ENCODE assay signal across 27 cellular contexts in the genomic region with DNA sequence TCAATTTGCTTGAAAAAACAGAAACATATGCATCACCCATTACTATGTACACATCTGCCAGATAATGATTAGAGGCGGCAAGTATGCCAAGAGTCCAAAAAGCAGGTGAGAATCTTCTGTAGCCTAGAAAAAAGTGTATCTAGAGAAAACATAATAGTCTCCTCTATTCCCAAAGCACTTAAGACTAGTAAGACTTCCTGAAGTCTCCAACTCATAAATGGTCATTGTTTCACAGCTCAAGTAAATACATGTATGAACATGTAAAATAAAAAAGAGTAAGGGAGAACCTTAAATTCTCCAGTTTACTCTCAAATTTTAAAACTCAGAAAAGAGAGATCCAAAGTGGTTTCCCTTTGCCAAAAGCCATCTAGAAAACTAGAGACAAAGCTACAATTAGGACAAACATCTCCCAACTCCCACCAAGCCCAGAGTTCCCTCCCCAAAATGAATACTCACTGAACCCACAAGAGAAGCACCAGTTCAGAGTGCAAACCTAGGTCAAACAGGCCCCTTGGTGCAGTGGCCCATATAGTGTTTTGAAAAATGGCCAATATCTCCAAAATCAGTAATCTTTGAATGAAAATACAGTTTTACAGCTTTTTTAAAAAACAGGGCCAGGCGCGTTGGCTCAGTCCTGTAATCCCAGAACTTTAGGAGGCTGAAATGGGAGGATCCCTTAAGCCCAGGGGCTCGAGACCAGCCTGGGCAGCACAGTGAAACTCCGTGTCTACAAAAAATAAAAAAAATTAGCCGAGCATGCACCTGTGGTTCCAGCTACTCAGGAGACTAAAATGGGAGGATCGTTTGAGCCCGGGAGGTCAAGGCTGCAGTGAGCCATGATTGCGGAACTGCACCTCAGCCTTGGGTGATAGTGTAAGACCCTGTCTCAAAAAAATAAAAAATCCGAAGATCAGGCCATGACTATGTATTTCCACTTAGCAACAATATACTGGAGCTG. TPM values are rescaled to one million over a fixed set of nuclear protein-coding genes. Genes with fewer than 3 reads are reported as not detected.
DNase-seq lines count a peak whose midpoint lies in the region; ATAC-seq, FAIRE-seq and TF ChIP-seq lines count a peak whose summit lies in the region.
"Had no signal": no experiment of that assay in that cellular context is flagged by ENCODE, and none has a peak within 500 bp of the region (broad histone marks: within the 10 kb centered on the region; RNA-seq: fewer than 3 reads in every experiment).

No MANE protein-coding gene starts in this region.

- no peak for TF ChIP-seq RAD21 in SK-N-SH (IDR thresholded peaks at IDR 0.05; ENCODE audit: low read length)

- ATAC-seq in SK-N-SH treated with all-trans-retinoic acid at 6 μM for 48 hours, result no peak
- ATAC-seq: left lung; stimulated activated naive B cell treated with anti-CD40 and anti-IgM and Interleukin-4, amounts not matched to agents 10 μg/mL and 1 μg/mL and 100 μg/mL, for 72 hours had no signal

- dilution Hi-C loops in keratinocyte (cut with MboI; ENCODE audit: extremely low pct_ligation_motif_present, low sequenced_read_pairs), result no loop called here

- no peak overlapping the region for H2AFZ ChIP-seq in SK-N-SH (ENCODE audit: low read depth)
- no peak overlapping the region for H2AFZ ChIP-seq in astrocyte (ENCODE audit: low read depth, low read length)
- no peak overlapping the region for H2AFZ ChIP-seq in keratinocyte (ENCODE audit: control insufficient read depth, low read length)
- H2AFZ ChIP-seq in smooth muscle cell (ENCODE audit: low read depth), result no peak overlapping the region

- WGBS in SK-N-SH (ENCODE audit: low lambda C conversion rate), result 85% methylated on average over 10 of the region's 10 CpGs
- WGBS in smooth muscle cell (ENCODE audit: low lambda C conversion rate), result 87% methylated on average over 10 of the region's 10 CpGs
- 56 to 73% methylated on average over 10 of the region's 10 CpGs for WGBS in testis, 2 donors

- H3K4me3 ChIP-seq in SK-N-SH (ENCODE audit: low read depth in 2 of 2, low read length in 1 of 2), result no peak overlapping the region
- H3K4me3 ChIP-seq in astrocyte (ENCODE audit: insufficient read depth, low read depth, low read length), result no peak overlapping the region
- peak overlapping the region in 2 of 3 experiments; percentile 13 to 45 for H3K4me3 ChIP-seq in keratinocyte (ENCODE audit: control insufficient read depth in 2 of 3, extremely low read depth in 1 of 3, insufficient read depth in 2 of 3, low read depth in 1 of 3, low read length in 3 of 3)
- H3K4me3 ChIP-seq in smooth muscle cell, result no peak overlapping the region
- no peak overlapping the region for H3K4me3 ChIP-seq in testis
- H3K4me3 ChIP-seq: adrenal gland, left lung, suprapubic skin had no signal

- FAIRE-seq in astrocyte (lab: Jason Lieb, UNC) (no peak), keratinocyte (lab: Jason Lieb, UNC) (peak; percentile 71)
- FAIRE-seq: HTR-8/SVneo had no signal

- H3K27ac Mint-ChIP-seq in astrocyte (ENCODE audit: unreplicated experiment), result peak overlapping the region; percentile 37
- H3K27ac Mint-ChIP-seq: activated CD4-positive, alpha-beta memory T cell treated with anti-CD3 and anti-CD28 coated beads, Interleukin-2, amount 10 ng/mL, durations not matched to agents 7 days and 5 days; activated naive CD4-positive, alpha-beta T cell treated with anti-CD3 and anti-CD28 coated beads, Interleukin-2, amount 10 ng/mL, durations not matched to agents 7 days and 5 days; naive B cell; stimulated activated naive B cell treated with anti-CD40 and anti-IgM and Interleukin-4, amounts not matched to agents 10 μg/mL and 1 μg/mL and 100 μg/mL, for 72 hours had no signal

- no peak overlapping the region for H3K4me3 Mint-ChIP-seq in astrocyte (ENCODE audit: unreplicated experiment)
- H3K4me3 Mint-ChIP-seq: activated CD4-positive, alpha-beta memory T cell treated with anti-CD3 and anti-CD28 coated beads, Interleukin-2, amount 10 ng/mL, durations not matched to agents 7 days and 5 days; activated naive CD4-positive, alpha-beta T cell treated with anti-CD3 and anti-CD28 coated beads, Interleukin-2, amount 10 ng/mL, durations not matched to agents 7 days and 5 days; naive B cell; stimulated activated naive B cell treated with anti-CD40 and anti-IgM and Interleukin-4, amounts not matched to agents 10 μg/mL and 1 μg/mL and 100 μg/mL, for 72 hours had no signal

- TF ChIP-seq CTCF in SK-N-SH (IDR thresholded peaks at IDR 0.05) (no peak), astrocyte (IDR thresholded peaks at IDR 0.05; ENCODE audit: insufficient read depth, low read depth, low read length) (no peak), keratinocyte (optimal IDR thresholded peaks at IDR 0.05 in 1 of 3, IDR thresholded peaks at IDR 0.05 in 1 of 3, conservative IDR thresholded peaks at IDR 0.05 in 1 of 3; ENCODE audit: extremely low read depth in 1 of 3, insufficient read depth in 2 of 3, low read length in 3 of 3) (no peak), smooth muscle cell (IDR thresholded peaks at IDR 0.05; ENCODE audit: borderline replicate concordance, insufficient read depth, poor library complexity, severe bottlenecking) (no peak), testis (IDR thresholded peaks at IDR 0.05) (no peak)

- peaks cover 93% of the 10 kb centered on the region for H4K20me1 ChIP-seq in SK-N-SH (ENCODE audit: insufficient read depth)
- peaks cover 95% of the 10 kb centered on the region for H4K20me1 ChIP-seq in astrocyte (ENCODE audit: insufficient read depth, low read length)
- H4K20me1 ChIP-seq in keratinocyte (ENCODE audit: control insufficient read depth, extremely low read depth, insufficient read depth, low read length), result peaks cover 39% of the 10 kb centered on the region
- H4K20me1 ChIP-seq in smooth muscle cell (ENCODE audit: low read depth), result peaks cover 100% of the 10 kb centered on the region

- peaks cover 10% of the 10 kb centered on the region for H3K36me3 Mint-ChIP-seq in astrocyte (ENCODE audit: low read depth, unreplicated experiment)
- H3K36me3 Mint-ChIP-seq: activated naive CD4-positive, alpha-beta T cell treated with anti-CD3 and anti-CD28 coated beads, Interleukin-2, amount 10 ng/mL, durations not matched to agents 7 days and 5 days; naive B cell had no signal

- H3K27ac ChIP-seq in SK-N-SH (ENCODE audit: low read depth in 2 of 2, low read length in 1 of 2) (0 out of 4 replicates have a peak overlapping the region, but pooled peaks of 1 of the 2 experiments have one; percentile 9), astrocyte (ENCODE audit: low read depth, low read length) (no peak overlapping the region), keratinocyte (ENCODE audit: control insufficient read depth, insufficient read depth, low read length) (peak overlapping the region; percentile 34), smooth muscle cell (ENCODE audit: low read depth) (peak overlapping the region; percentile 30), testis (peak overlapping the region in 1 of 2 donors; percentile 1)
- H3K27ac ChIP-seq: adrenal gland, C4-2B, KMS-11, left lung, suprapubic skin had no signal

- H3K9me1 ChIP-seq in keratinocyte (ENCODE audit: control insufficient read depth, extremely low read depth, insufficient read depth, low read length), result peaks cover 5% of the 10 kb centered on the region

- no peaks in the 10 kb centered on the region for H3K27me3 Mint-ChIP-seq in astrocyte (ENCODE audit: low read depth, unreplicated experiment)
- H3K27me3 Mint-ChIP-seq: activated CD4-positive, alpha-beta memory T cell treated with anti-CD3 and anti-CD28 coated beads, Interleukin-2, amount 10 ng/mL, durations not matched to agents 7 days and 5 days; activated naive CD4-positive, alpha-beta T cell treated with anti-CD3 and anti-CD28 coated beads, Interleukin-2, amount 10 ng/mL, durations not matched to agents 7 days and 5 days; naive B cell; stimulated activated naive B cell treated with anti-CD40 and anti-IgM and Interleukin-4, amounts not matched to agents 10 μg/mL and 1 μg/mL and 100 μg/mL, for 72 hours had no signal

- H3K36me3 ChIP-seq in SK-N-SH (replicated peaks in 1 of 2; ENCODE audit: control insufficient read depth in 1 of 2, insufficient read depth in 2 of 2, low read length in 1 of 2) (peaks cover 0 to 10% of the 10 kb centered on the region in 2 experiments), astrocyte (ENCODE audit: insufficient read depth, low read length) (no peaks in the 10 kb centered on the region), keratinocyte (ENCODE audit: control insufficient read depth in 2 of 2, extremely low read depth in 1 of 2, insufficient read depth in 2 of 2, low read length in 2 of 2) (peaks cover 0 to 1% of the 10 kb centered on the region in 2 experiments), smooth muscle cell (ENCODE audit: low read depth) (no peaks in the 10 kb centered on the region), testis (ENCODE audit: low read depth, missing control alignments) (no peaks in the 10 kb centered on the region)
- H3K36me3 ChIP-seq: adrenal gland, left lung, suprapubic skin had no signal

- H3K4me2 ChIP-seq in SK-N-SH (0 out of 2 replicates have a peak overlapping the region, but pooled peaks have one; percentile 26), astrocyte (ENCODE audit: low read length) (no peak overlapping the region), keratinocyte (ENCODE audit: control insufficient read depth, extremely low read depth, insufficient read depth, low read depth, low read length) (peak overlapping the region; percentile 81), smooth muscle cell (no peak overlapping the region)
- H3K4me2 ChIP-seq: KMS-11 had no signal

- H3K9ac ChIP-seq in SK-N-SH, result no peak overlapping the region
- no peak overlapping the region for H3K9ac ChIP-seq in astrocyte (ENCODE audit: low read length)
- H3K9ac ChIP-seq in keratinocyte (ENCODE audit: control insufficient read depth, extremely low read depth, insufficient read depth, low read length), result no peak overlapping the region
- H3K9ac ChIP-seq in smooth muscle cell (ENCODE audit: low read depth), result no peak overlapping the region
- H3K9ac ChIP-seq: KMS-11 had no signal

- TF ChIP-seq POLR2A in testis (IDR thresholded peaks at IDR 0.05), result no peak

- H3K79me2 ChIP-seq in SK-N-SH (ENCODE audit: insufficient read depth) (peaks cover 100% of the 10 kb centered on the region), astrocyte (ENCODE audit: insufficient read depth, low read length) (peaks cover 99% of the 10 kb centered on the region), keratinocyte (ENCODE audit: control insufficient read depth, insufficient read depth, low read length) (peaks cover 94% of the 10 kb centered on the region), smooth muscle cell (ENCODE audit: low read depth) (peaks cover 100% of the 10 kb centered on the region)

- CTCF ChIA-PET in SK-N-SH (lab: Yijun Ruan, JAX), result no interaction called here

- H3K27me3 ChIP-seq in SK-N-SH (ENCODE audit: insufficient read depth), result no peaks in the 10 kb centered on the region
- H3K27me3 ChIP-seq in astrocyte (ENCODE audit: insufficient read depth, low read length), result no peaks in the 10 kb centered on the region
- no peaks in the 10 kb centered on the region for H3K27me3 ChIP-seq in keratinocyte (ENCODE audit: control insufficient read depth, extremely low read depth, insufficient read depth, low read length)
- no peaks in the 10 kb centered on the region for H3K27me3 ChIP-seq in smooth muscle cell (ENCODE audit: low read depth)
- no peaks in the 10 kb centered on the region for H3K27me3 ChIP-seq in testis
- H3K27me3 ChIP-seq: adrenal gland, left lung, suprapubic skin had no signal

- TF ChIP-seq EP300 in SK-N-SH (IDR thresholded peaks at IDR 0.05; ENCODE audit: borderline replicate concordance in 1 of 2, low read depth in 1 of 2, low read length in 1 of 2), result no peak

- H3K9me3 ChIP-seq in SK-N-SH, result no peaks in the 10 kb centered on the region
- no peaks in the 10 kb centered on the region for H3K9me3 ChIP-seq in astrocyte (ENCODE audit: insufficient read depth, low read depth, low read length)
- H3K9me3 ChIP-seq in keratinocyte (ENCODE audit: control insufficient read depth, low read depth, low read length), result no peaks in the 10 kb centered on the region
- H3K9me3 ChIP-seq in smooth muscle cell (replicated peaks; ENCODE audit: low read depth), result no peaks in the 10 kb centered on the region
- no peaks in the 10 kb centered on the region for H3K9me3 ChIP-seq in testis
- H3K9me3 ChIP-seq: adrenal gland, left lung, suprapubic skin had no signal

- H3K9me2 ChIP-seq in SK-N-SH, result no peaks in the 10 kb centered on the region

- no peaks in the 10 kb centered on the region for H3K9me3 Mint-ChIP-seq in astrocyte (ENCODE audit: unreplicated experiment)
- H3K9me3 Mint-ChIP-seq: activated CD4-positive, alpha-beta memory T cell treated with anti-CD3 and anti-CD28 coated beads, Interleukin-2, amount 10 ng/mL, durations not matched to agents 7 days and 5 days; activated naive CD4-positive, alpha-beta T cell treated with anti-CD3 and anti-CD28 coated beads, Interleukin-2, amount 10 ng/mL, durations not matched to agents 7 days and 5 days; naive B cell; stimulated activated naive B cell treated with anti-CD40 and anti-IgM and Interleukin-4, amounts not matched to agents 10 μg/mL and 1 μg/mL and 100 μg/mL, for 72 hours had no signal

- POLR2A ChIA-PET in SK-N-SH (lab: Yijun Ruan, JAX), result no interaction called here

- DNase-seq in SK-N-SH (no peak), astrocyte (ENCODE audit: low read depth) (no peak), keratinocyte (ENCODE audit: low read depth, low spot score) (no peak), smooth muscle cell (lab: John Stamatoyannopoulos, UW; ENCODE audit: unreplicated experiment) (no peak), CD1c-positive myeloid dendritic cell (ENCODE audit: extremely low spot score) (no peak), HuH-7.5 (ENCODE audit: low spot score) (no peak), testis (no peak)
- DNase-seq: activated CD4-positive, alpha-beta memory T cell treated with anti-CD3 and anti-CD28 coated beads, Interleukin-2, amount 10 ng/mL, durations not matched to agents 7 days and 5 days; activated CD8-positive, alpha-beta memory T cell treated with anti-CD3 and anti-CD28 coated beads, Interleukin-2, amount 50 U/mL, for 4 hours; activated naive CD4-positive, alpha-beta T cell treated with anti-CD3 and anti-CD28 coated beads, Interleukin-2, amount 10 ng/mL, durations not matched to agents 7 days and 5 days; effector CD8-positive, alpha-beta T cell; erythroblast; left lung; MM.1S; naive B cell; NCI-H1105 treated with DMSO at 0.1 percent for 48 hours; NCI-H187 treated with DMSO at 0.1 percent for 48 hours; NCI-H510A treated with DMSO at 0.1 percent for 48 hours; nucleus accumbens; OCI-M1; stimulated activated naive B cell treated with anti-CD40 and anti-IgM and Interleukin-4, amounts not matched to agents 10 μg/mL and 1 μg/mL and 100 μg/mL, for 72 hours had no signal

- H3F3A ChIP-seq in SK-N-SH (replicated peaks; ENCODE audit: insufficient read depth), result peaks cover 9% of the 10 kb centered on the region
- peaks cover 18% of the 10 kb centered on the region for H3F3A ChIP-seq in smooth muscle cell (ENCODE audit: low read depth)

- intact Hi-C loops in testis (cut with DNase I; ENCODE audit: low total_unique reads), result no loop called here

- H3K4me1 ChIP-seq in SK-N-SH (ENCODE audit: control insufficient read depth in 1 of 2, insufficient read depth in 2 of 2, low read depth in 1 of 2, low read length in 1 of 2), result peaks cover 0 to 20% of the 10 kb centered on the region in 2 experiments; a peak in 2 of 4 replicates
- H3K4me1 ChIP-seq in astrocyte (ENCODE audit: insufficient read depth, low read length), result no peaks in the 10 kb centered on the region
- peaks cover 12% of the 10 kb centered on the region for H3K4me1 ChIP-seq in keratinocyte (ENCODE audit: control insufficient read depth, extremely low read depth, insufficient read depth, low read length)
- H3K4me1 ChIP-seq in smooth muscle cell (ENCODE audit: low read depth), result peaks cover 13% of the 10 kb centered on the region
- peaks cover 21% of the 10 kb centered on the region for H3K4me1 ChIP-seq in testis
- H3K4me1 ChIP-seq: left lung had no signal

- peaks cover 34% of the 10 kb centered on the region for H3K4me1 Mint-ChIP-seq in astrocyte (ENCODE audit: low read depth, unreplicated experiment)

RNA-seq across cellular contexts. Expression of gene MAP4, which starts 11.0 kb away (rescaled TPM):
- polyA plus RNA-seq in SK-N-SH (2012; rRNA removed) (111 and 121 TPM in 2 replicates), keratinocyte (82.5 to 180 TPM (median 110 TPM) in 3 replicates), smooth muscle cell (159 and 166 TPM in 2 replicates), testis (ENCODE audit: insufficient read depth, low read depth, low replicate concordance) (195 TPM)
- polyA plus RNA-seq in SK-N-SH (2012; cell fraction: cytosol; rRNA removed), result 68.5 and 83.2 TPM in 2 replicates
- 164 and 278 TPM in 2 replicates for polyA plus RNA-seq in SK-N-SH (2012; cell fraction: nucleus; rRNA removed)
- total RNA-seq in astrocyte (471 and 475 TPM in 2 replicates), smooth muscle cell (109 and 114 TPM in 2 replicates), testis (100 to 1,000 TPM; 226 to 241 TPM)
- 307 TPM for polyA plus RNA-seq in keratinocyte (2011; ENCODE audit: low read depth)
- 132 and 141 TPM in 2 replicates for polyA plus RNA-seq in keratinocyte (2011; cell fraction: cytosol; rRNA removed)
- 308 and 352 TPM in 2 replicates for polyA plus RNA-seq in keratinocyte (2011; cell fraction: nucleus; rRNA removed)
- polyA plus RNA-seq in keratinocyte (2012; ENCODE audit: low replicate concordance), result 146 and 210 TPM in 2 replicates
- 121 to 236 TPM (median 162 TPM) in 3 replicates for polyA minus RNA-seq in keratinocyte
- polyA minus RNA-seq in keratinocyte (2011; cell fraction: cytosol; rRNA and poly(A)+ RNA removed), result 121 TPM
- 163 and 317 TPM in 2 replicates for polyA minus RNA-seq in keratinocyte (2011; cell fraction: nucleus; rRNA and poly(A)+ RNA removed)

Comparison
In these comparisons a context has a peak if more than half of its experiments do, and no peak if none do; other contexts are left out.
1. H3K4me2 ChIP-seq: peak in SK-N-SH (single experiment) and keratinocyte (single experiment); none in astrocyte (single experiment) and smooth muscle cell (single experiment).
2. H3K4me3 ChIP-seq: peak in keratinocyte (2 of 3); none in SK-N-SH (0 of 2), astrocyte (single experiment), smooth muscle cell (single experiment) and testis (0 of 2).